ENCODE assay signal across 12 cellular contexts in the genomic region with DNA sequence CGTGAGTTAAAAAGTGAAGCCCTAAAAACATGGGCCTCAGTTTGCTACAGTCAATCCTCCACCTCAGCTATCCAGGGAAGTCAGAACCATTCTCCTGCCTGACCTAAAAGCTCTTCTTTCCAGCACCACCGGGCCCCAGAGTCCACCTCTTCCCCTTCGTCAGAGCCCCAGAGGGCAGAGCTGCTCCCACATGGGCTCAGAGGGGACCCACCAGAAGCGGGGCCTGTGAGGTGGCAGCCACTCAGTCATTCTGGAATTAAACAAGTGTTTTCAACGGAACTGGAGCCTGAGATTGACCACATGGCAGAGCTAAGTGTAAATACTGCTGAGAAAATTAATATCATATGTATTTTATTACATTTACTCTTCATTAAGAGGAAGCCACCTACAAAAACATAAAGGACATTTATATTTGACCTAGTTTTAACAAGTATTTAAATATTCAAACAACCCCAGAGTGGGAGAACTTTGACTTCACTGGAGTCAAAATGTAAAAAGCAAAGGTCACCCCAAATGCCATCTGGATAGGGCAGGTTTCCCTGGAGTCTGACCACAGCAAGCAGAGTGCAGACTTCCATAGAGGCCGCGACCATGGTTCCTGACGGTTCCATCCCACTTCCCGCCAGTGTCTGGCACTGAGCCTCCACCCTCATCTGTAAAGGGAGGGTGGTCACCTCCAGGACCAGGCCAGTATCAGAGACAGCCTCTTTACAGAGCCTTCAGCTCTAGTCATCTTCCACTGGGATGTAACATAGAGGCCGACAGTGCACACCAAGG. TPM values are rescaled to one million over a fixed set of nuclear protein-coding genes. Genes with fewer than 3 reads are reported as not detected.
DNase-seq lines count a peak whose midpoint lies in the region; ATAC-seq and TF ChIP-seq lines count a peak whose summit lies in the region.
"Had no signal": no experiment of that assay in that cellular context is flagged by ENCODE, and none has a peak within 500 bp of the region (broad histone marks: within the 10 kb centered on the region; RNA-seq: fewer than 3 reads in every experiment).

No MANE protein-coding gene starts in this region.

- TF ChIP-seq CTCF in SK-N-SH (IDR thresholded peaks at IDR 0.05) (no peak), fibroblast of lung (conservative IDR thresholded peaks at IDR 0.05 in 1 of 2, IDR thresholded peaks at IDR 0.05 in 1 of 2; ENCODE audit: low read depth in 1 of 2, low read length in 2 of 2) (no peak)

- DNase-seq in activated T-cell treated with anti-CD3 and anti-CD28 coated beads, Interleukin-2, amount 50 U/mL, for 4 hours: no peak
- no peak for DNase-seq in activated T-cell treated with anti-CD3 and anti-CD28 coated beads, Interleukin-2, amount 50 U/mL, for 1 hour
- DNase-seq in SK-N-SH (peak; percentile 74), fibroblast of lung (ENCODE audit: low read depth in 2 of 2) (no peak), CD1c-positive myeloid dendritic cell (ENCODE audit: extremely low spot score) (no peak), NCI-H2171 treated with DMSO at 0.1 percent for 48 hours (lab: John Stamatoyannopoulos, UW) (no peak), germinal center (ENCODE audit: low spot score) (no peak)
- DNase-seq: activated gamma-delta T cell treated with Interleukin-2 at 50 U/mL for 16 hours; BE2C; effector CD4-positive, alpha-beta T cell; NCI-H526 had no signal

- H3K9me3 ChIP-seq in SK-N-SH (no peaks in the 10 kb centered on the region), fibroblast of lung (ENCODE audit: control insufficient read depth, insufficient read depth, low read depth, low read length) (no peaks in the 10 kb centered on the region), skeletal muscle tissue (ENCODE audit: control insufficient read depth in 3 of 3, low read length in 3 of 3) (peaks cover 0 to 2% (median 0%) of the 10 kb centered on the region in 3 donors)

- peak overlapping the region in 1 of 2 experiments; percentile 88; a peak in 2 of 4 replicates for H3K27ac ChIP-seq in SK-N-SH (ENCODE audit: low read depth in 2 of 2, low read length in 1 of 2)
- no peak overlapping the region for H3K27ac ChIP-seq in fibroblast of lung (ENCODE audit: insufficient read depth, low read length)
- peak overlapping the region; percentile 60 for H3K27ac ChIP-seq in skeletal muscle tissue (ENCODE audit: low read depth, low read length)

- peaks cover 6% of the 10 kb centered on the region for H3K9me3 Mint-ChIP-seq in activated T-cell treated with anti-CD3 and anti-CD28 coated beads, Interleukin-2, amount 50 U/mL, for 4 hours

- H3K4me3 ChIP-seq in SK-N-SH (ENCODE audit: low read depth in 2 of 2, low read length in 1 of 2): no peak overlapping the region; a peak in 1 of 4 replicates
- peak overlapping the region in 1 of 4 experiments; percentile 10 for H3K4me3 ChIP-seq in fibroblast of lung (replicated peaks in 1 of 4; ENCODE audit: control extremely low read depth in 1 of 4, insufficient read depth in 1 of 4, low read depth in 3 of 4, low read length in 4 of 4)
- no peak overlapping the region for H3K4me3 ChIP-seq in skeletal muscle tissue (ENCODE audit: low read length in 3 of 3)

- H3K9me2 ChIP-seq in SK-N-SH: no peaks in the 10 kb centered on the region

- peak overlapping the region; percentile 75 for H3K4me3 Mint-ChIP-seq in activated T-cell treated with anti-CD3 and anti-CD28 coated beads, Interleukin-2, amount 50 U/mL, for 4 hours

- H4K20me1 ChIP-seq in SK-N-SH (ENCODE audit: insufficient read depth) (peaks cover 53% of the 10 kb centered on the region), fibroblast of lung (ENCODE audit: control insufficient read depth, extremely low read depth, insufficient read depth, low read length) (no peaks in the 10 kb centered on the region)

- peaks cover 5% of the 10 kb centered on the region for H3K36me3 Mint-ChIP-seq in activated T-cell treated with anti-CD3 and anti-CD28 coated beads, Interleukin-2, amount 50 U/mL, for 4 hours (ENCODE audit: insufficient read depth)

- no peak for TF ChIP-seq RAD21 in SK-N-SH (IDR thresholded peaks at IDR 0.05; ENCODE audit: low read length)

- H3K9ac ChIP-seq in SK-N-SH: no peak overlapping the region
- no peak overlapping the region for H3K9ac ChIP-seq in fibroblast of lung (ENCODE audit: insufficient read depth, low read length)
- peak overlapping the region in 1 of 3 donors; percentile 16 for H3K9ac ChIP-seq in skeletal muscle tissue (ENCODE audit: low read depth in 1 of 3, low read length in 3 of 3)

- no peak for ATAC-seq in activated T-cell treated with anti-CD3 and anti-CD28 coated beads, Interleukin-2, amount 50 U/mL, for 4 hours

- CTCF ChIA-PET in SK-N-SH (lab: Yijun Ruan, JAX): interaction anchor here (0.5 to 3.0 kb wide), 7 partner anchors 10 to 306 kb away, joined by 3 to 22 read pairs (median 3); partner anchors contain the start of gene UBE2G2

- H3K4me1 ChIP-seq in SK-N-SH (ENCODE audit: control insufficient read depth in 1 of 2, insufficient read depth in 2 of 2, low read depth in 1 of 2, low read length in 1 of 2): peaks cover 8 to 28% of the 10 kb centered on the region in 2 experiments; a peak in 3 of 4 replicates
- H3K4me1 ChIP-seq in fibroblast of lung (ENCODE audit: control insufficient read depth, extremely low read depth, insufficient read depth, low read length): peaks cover 3% of the 10 kb centered on the region
- peaks cover 9 to 35% (median 19%) of the 10 kb centered on the region in 3 donors for H3K4me1 ChIP-seq in skeletal muscle tissue (ENCODE audit: control insufficient read depth in 3 of 3, insufficient read depth in 3 of 3, low read length in 3 of 3)
- H3K4me1 ChIP-seq: BE2C had no signal

- peaks cover 17% of the 10 kb centered on the region for H3K4me1 Mint-ChIP-seq in activated T-cell treated with anti-CD3 and anti-CD28 coated beads, Interleukin-2, amount 50 U/mL, for 4 hours (ENCODE audit: low read depth)

- H2AFZ ChIP-seq in SK-N-SH (ENCODE audit: low read depth) (no peak overlapping the region), fibroblast of lung (ENCODE audit: low read length) (no peak overlapping the region)

- H3K36me3 ChIP-seq in SK-N-SH (replicated peaks in 1 of 2; ENCODE audit: control insufficient read depth in 1 of 2, insufficient read depth in 2 of 2, low read length in 1 of 2) (peaks cover 0 to 8% of the 10 kb centered on the region in 2 experiments), fibroblast of lung (ENCODE audit: control insufficient read depth, insufficient read depth, low read length) (peaks cover 9% of the 10 kb centered on the region), skeletal muscle tissue (ENCODE audit: control insufficient read depth in 3 of 3, insufficient read depth in 3 of 3, low read length in 3 of 3) (peaks cover 3 to 18% (median 13%) of the 10 kb centered on the region in 3 donors)

- WGBS in SK-N-SH (ENCODE audit: low lambda C conversion rate): 75% methylated on average over 7 of the region's 10 CpGs

- H3K79me2 ChIP-seq in SK-N-SH (ENCODE audit: insufficient read depth): peaks cover 64% of the 10 kb centered on the region
- peaks cover 56% of the 10 kb centered on the region for H3K79me2 ChIP-seq in fibroblast of lung (ENCODE audit: control insufficient read depth, insufficient read depth, low read length)

- H3K27me3 Mint-ChIP-seq in activated T-cell treated with anti-CD3 and anti-CD28 coated beads, Interleukin-2, amount 50 U/mL, for 4 hours (ENCODE audit: low read depth): no peaks in the 10 kb centered on the region

- POLR2A ChIA-PET in SK-N-SH (lab: Yijun Ruan, JAX): interaction anchor here (0.5 to 3.0 kb wide), 3 partner anchors 12 to 124 kb away, joined by 3 to 14 read pairs (median 11); partner anchors contain the start of gene UBE2G2

- TF ChIP-seq EP300 in SK-N-SH (IDR thresholded peaks at IDR 0.05; ENCODE audit: borderline replicate concordance in 1 of 2, low read depth in 1 of 2, low read length in 1 of 2): peak in 1 of 2 experiments; percentile 13; a peak in 1 of 4 replicates

- H3F3A ChIP-seq in SK-N-SH (replicated peaks; ENCODE audit: insufficient read depth): peaks cover 6% of the 10 kb centered on the region

- H3K27me3 ChIP-seq in SK-N-SH (ENCODE audit: insufficient read depth) (no peaks in the 10 kb centered on the region), fibroblast of lung (ENCODE audit: control insufficient read depth, insufficient read depth, low read length) (no peaks in the 10 kb centered on the region), skeletal muscle tissue (ENCODE audit: control insufficient read depth in 3 of 3, insufficient read depth in 3 of 3, low read length in 3 of 3) (no peaks in the 10 kb centered on the region)
- H3K27me3 ChIP-seq: BE2C had no signal

- H3K4me2 ChIP-seq in SK-N-SH: peak overlapping the region; percentile 47; the same call in 1 of the 2 replicates
- H3K4me2 ChIP-seq in fibroblast of lung (ENCODE audit: extremely low read depth, insufficient read depth, low read length): peak overlapping the region; percentile 45

TF ChIP-seq in SK-N-SH, 30 proteins besides CTCF, POLR2A, EP300 and RAD21 (continues in another document):
- TF ChIP-seq CHD2 (IDR thresholded peaks at IDR 0.05; ENCODE audit: low read length, partially characterized antibody): peak; percentile 10

RNA-seq across cellular contexts. Expression of gene SUMO3, which starts 1.8 kb away (rescaled TPM):
- 100 to 1,000 TPM in 1 of 3 donors, 10 to 100 TPM in 2; 87.0 to 107 (median 93.4) TPM for total RNA-seq in activated T-cell treated with anti-CD3 and anti-CD28 coated beads, Interleukin-2, amount 50 U/mL, for 4 hours
- polyA plus RNA-seq in SK-N-SH (2012; rRNA removed): 89.0 and 125 TPM in 2 replicates
- polyA plus RNA-seq in SK-N-SH (2012; cell fraction: cytosol; rRNA removed): 116 and 122 TPM in 2 replicates
- polyA plus RNA-seq in SK-N-SH (2012; cell fraction: nucleus; rRNA removed): 31.5 and 38.2 TPM in 2 replicates
- total RNA-seq in fibroblast of lung: 74.2 and 96.3 TPM in 2 replicates
- polyA plus RNA-seq in fibroblast of lung: 190 and 230 TPM in 2 replicates
- 125 and 162 TPM in 2 replicates for polyA plus RNA-seq in fibroblast of lung (2012)
- 39.3 and 58.6 TPM in 2 replicates for polyA minus RNA-seq in fibroblast of lung (ENCODE audit: low replicate concordance)
- 28.7 TPM for total RNA-seq in skeletal muscle tissue

RNA-seq across cellular contexts. Expression of gene UBE2G2, which starts 14.4 kb away (rescaled TPM):
- 100 to 1,000 TPM; 138 to 144 (median 140) TPM for total RNA-seq in activated T-cell treated with anti-CD3 and anti-CD28 coated beads, Interleukin-2, amount 50 U/mL, for 4 hours
- 129 and 149 TPM in 2 replicates for polyA plus RNA-seq in SK-N-SH (2012; rRNA removed)
- 55.4 and 71.0 TPM in 2 replicates for polyA plus RNA-seq in SK-N-SH (2012; cell fraction: cytosol; rRNA removed)
- 527 and 606 TPM in 2 replicates for polyA plus RNA-seq in SK-N-SH (2012; cell fraction: nucleus; rRNA removed)
- total RNA-seq in fibroblast of lung: 61.9 and 74.2 TPM in 2 replicates
- 49.7 and 63.6 TPM in 2 replicates for polyA plus RNA-seq in fibroblast of lung
- polyA plus RNA-seq in fibroblast of lung (2012): 44.1 and 50.3 TPM in 2 replicates
- 31.1 and 39.6 TPM in 2 replicates for polyA minus RNA-seq in fibroblast of lung (ENCODE audit: low replicate concordance)
- total RNA-seq in skeletal muscle tissue: 60.5 TPM

RNA-seq across cellular contexts. Expression of gene PTTG1IP, which starts 57.5 kb away (rescaled TPM):
- 10 to 100 TPM; 33.8 to 37.6 (median 34.6) TPM for total RNA-seq in activated T-cell treated with anti-CD3 and anti-CD28 coated beads, Interleukin-2, amount 50 U/mL, for 4 hours
- polyA plus RNA-seq in SK-N-SH (2012; rRNA removed) (171 and 196 TPM in 2 replicates), fibroblast of lung (209 and 229 TPM in 2 replicates)
- polyA plus RNA-seq in SK-N-SH (2012; cell fraction: cytosol; rRNA removed): 173 and 196 TPM in 2 replicates
- 113 and 135 TPM in 2 replicates for polyA plus RNA-seq in SK-N-SH (2012; cell fraction: nucleus; rRNA removed)
- total RNA-seq in fibroblast of lung (159 and 240 TPM in 2 replicates), skeletal muscle tissue (98.1 TPM)
- 167 and 182 TPM in 2 replicates for polyA plus RNA-seq in fibroblast of lung (2012)
- polyA minus RNA-seq in fibroblast of lung (ENCODE audit: low replicate concordance): 164 and 171 TPM in 2 replicates
